ENCODE assay signal across 23 cellular contexts in genomic region chr12:117921922-117922777, GRCh38. TPM values are rescaled to one million over a fixed set of nuclear protein-coding genes. Genes with fewer than 3 reads are reported as not detected.
DNase-seq lines count a peak whose midpoint lies in the region; ATAC-seq, FAIRE-seq and TF ChIP-seq lines count a peak whose summit lies in the region.
"Had no signal": no experiment of that assay in that cellular context is flagged by ENCODE, and none has a peak within 500 bp of the region (broad histone marks: within the 10 kb centered on the region; RNA-seq: fewer than 3 reads in every experiment).

No MANE protein-coding gene starts in this region.

- H3K9ac ChIP-seq in HepG2 (ENCODE audit: insufficient read depth, low read depth, low read length) (no peak overlapping the region), K562 (ENCODE audit: insufficient read depth in 1 of 2, low read depth in 2 of 2, low read length in 2 of 2) (no peak overlapping the region)

- H3K27ac ChIP-seq in HepG2 (ENCODE audit: extremely low read length, insufficient read depth, low read length) (no peak overlapping the region), right lobe of liver (no peak overlapping the region), K562 (ENCODE audit: extremely low read depth, low read depth, low read length) (no peak overlapping the region)

- TF ChIP-seq POLR2A in HepG2 (IDR thresholded peaks at IDR 0.05; ENCODE audit: insufficient read depth in 1 of 2, low read depth in 2 of 2, low read length in 2 of 2) (no peak), right lobe of liver (IDR thresholded peaks at IDR 0.05) (no peak), K562 (conservative IDR thresholded peaks at IDR 0.05) (no peak)

- H4K20me1 ChIP-seq in HepG2 (ENCODE audit: insufficient read depth, low read length) (no peaks in the 10 kb centered on the region), K562 (replicated peaks; ENCODE audit: control insufficient read depth, insufficient read depth, low read length) (no peaks in the 10 kb centered on the region)

- H3K27ac Mint-ChIP-seq in nephron progenitor cell = peak overlapping the region; percentile 43
- H3K27ac Mint-ChIP-seq in immature natural killer cell = no peak overlapping the region
- H3K27ac Mint-ChIP-seq: CD4-positive, CD25-positive, alpha-beta regulatory T cell; CD8-positive, alpha-beta memory T cell; GM23338 had no signal

- CTCF ChIA-PET in HepG2 (lab: Yijun Ruan, JAX; ENCODE audit: low intra/inter-chr PET ratio, low total read pairs) = no interaction called here
- CTCF ChIA-PET in K562 (lab: Yijun Ruan, JAX; ENCODE audit: low intra/inter-chr PET ratio) = no interaction called here

- H3K9me3 Mint-ChIP-seq in nephron progenitor cell (no peaks in the 10 kb centered on the region), immature natural killer cell (peaks cover 0 to 2% (median 0%) of the 10 kb centered on the region in 6 donors)
- H3K9me3 Mint-ChIP-seq: GM23338 had no signal

- TF ChIP-seq CTCF in HepG2 (CRISPR knock-in tag; IDR thresholded peaks at IDR 0.05) = no peak
- TF ChIP-seq CTCF in right lobe of liver (IDR thresholded peaks at IDR 0.05) = no peak
- TF ChIP-seq CTCF in K562 (IDR thresholded peaks at IDR 0.05 in 2 of 3, conservative IDR thresholded peaks at IDR 0.05 in 1 of 3; ENCODE audit: insufficient read depth in 2 of 3, low read depth in 1 of 3, low read length in 3 of 3) = no peak
- no peak for TF ChIP-seq CTCF in nephron progenitor cell (IDR thresholded peaks at IDR 0.05)

- TF ChIP-seq EP300 in HepG2 (IDR thresholded peaks at IDR 0.05; ENCODE audit: low read depth in 2 of 2, low read length in 2 of 2) (no peak), HepG2 (CRISPR knock-in tag; IDR thresholded peaks at IDR 0.05; ENCODE audit: borderline replicate concordance) (no peak), K562 (IDR thresholded peaks at IDR 0.05; ENCODE audit: low read length) (no peak)

- H3K27me3 Mint-ChIP-seq in nephron progenitor cell (ENCODE audit: low read depth, poor library complexity) (peaks cover 13% of the 10 kb centered on the region), immature natural killer cell (ENCODE audit: low read depth in 3 of 3) (peaks cover 0 to 5% (median 2%) of the 10 kb centered on the region in 3 donors)

- H2AFZ ChIP-seq in HepG2 (ENCODE audit: low read length) = no peak overlapping the region
- no peak overlapping the region for H2AFZ ChIP-seq in K562 (ENCODE audit: low read depth, low read length)
- H2AFZ ChIP-seq: GM23338 had no signal

- ATAC-seq in HepG2 (no peak), right lobe of liver (no peak), K562 (no peak), GM21576 (IDR thresholded peaks at IDR 0.05; ENCODE audit: unreplicated experiment) (no peak)
- ATAC-seq: GM23338 had no signal

- in situ Hi-C loops in HepG2 (cut with HindIII; ENCODE audit: extremely low pct_ligation_motif_present, low pct_unique_long_range_greater_than_20kb) (no loop called here), K562 (cut with MboI) (no loop called here)

- H3K4me2 ChIP-seq in HepG2 (ENCODE audit: low read depth, low read length) (no peak overlapping the region), K562 (ENCODE audit: insufficient read depth, low read length) (no peak overlapping the region)
- H3K4me2 ChIP-seq: GM23338 had no signal

- intact Hi-C loops in HepG2 (cut with micrococcal nuclease; ENCODE audit: unreplicated experiment) = no loop called here
- intact Hi-C loops in right lobe of liver (cut with DNase I) = no loop called here
- intact Hi-C loops in K562 (cut with micrococcal nuclease) = no loop called here

- H3K36me3 Mint-ChIP-seq in nephron progenitor cell (ENCODE audit: low read depth) (no peaks in the 10 kb centered on the region), immature natural killer cell (no peaks in the 10 kb centered on the region)
- H3K36me3 Mint-ChIP-seq: CD4-positive, CD25-positive, alpha-beta regulatory T cell; CD8-positive, alpha-beta memory T cell had no signal

- TF ChIP-seq RAD21 in HepG2 (CRISPR knock-in tag; IDR thresholded peaks at IDR 0.05) (no peak), K562 (CRISPR knock-in tag; conservative IDR thresholded peaks at IDR 0.05 in 1 of 2, IDR thresholded peaks at IDR 0.05 in 1 of 2) (no peak)

- H3K79me2 ChIP-seq in HepG2 (ENCODE audit: insufficient read depth, low read length) (no peaks in the 10 kb centered on the region), K562 (ENCODE audit: control insufficient read depth, insufficient read depth, low read length) (no peaks in the 10 kb centered on the region)

- POLR2A ChIA-PET in HepG2 (lab: Yijun Ruan, JAX) = no interaction called here
- POLR2A ChIA-PET in K562 (lab: Yijun Ruan, JAX) = interaction anchor here (0.8 to 1.1 kb wide), 4 partner anchors 9 to 14 kb away, joined by 3 read pairs; no protein-coding TSS in a partner anchor

- H3K9me3 ChIP-seq in HepG2 (ENCODE audit: low read length) = no peaks in the 10 kb centered on the region
- no peaks in the 10 kb centered on the region for H3K9me3 ChIP-seq in right lobe of liver
- no peaks in the 10 kb centered on the region for H3K9me3 ChIP-seq in K562 (replicated peaks; ENCODE audit: control insufficient read depth, insufficient read depth, low read depth, low read length)
- H3K9me3 ChIP-seq: BE2C had no signal

- H3K27me3 ChIP-seq in HepG2 (ENCODE audit: control insufficient read depth in 1 of 2, insufficient read depth in 2 of 2, low read length in 2 of 2) = peaks cover 0 to 6% of the 10 kb centered on the region in 2 experiments; a peak in 1 of 5 replicates
- no peaks in the 10 kb centered on the region for H3K27me3 ChIP-seq in right lobe of liver
- H3K27me3 ChIP-seq in K562 (ENCODE audit: control insufficient read depth in 2 of 2, insufficient read depth in 2 of 2, low read length in 2 of 2) = peaks cover 12 to 14% of the 10 kb centered on the region in 2 experiments

- no peaks in the 10 kb centered on the region for H3K9me1 ChIP-seq in K562 (ENCODE audit: control insufficient read depth, insufficient read depth, low read length)

- H3K4me3 ChIP-seq in HepG2 (replicated peaks in 1 of 3; ENCODE audit: insufficient read depth in 1 of 3, low read depth in 2 of 3, low read length in 3 of 3) (no peak overlapping the region), right lobe of liver (no peak overlapping the region), K562 (no peak overlapping the region)
- H3K4me3 ChIP-seq: GM23338 had no signal

- H3K4me1 Mint-ChIP-seq in nephron progenitor cell (no peaks in the 10 kb centered on the region), immature natural killer cell (no peaks in the 10 kb centered on the region)
- H3K4me1 Mint-ChIP-seq: CD4-positive, CD25-positive, alpha-beta regulatory T cell; CD8-positive, alpha-beta memory T cell; GM23338 had no signal

- WGBS in HepG2 (ENCODE audit: low lambda C conversion rate) = 0% methylated on average over 3 of the region's 6 CpGs
- whole genome bisulfite sequencing in right lobe of liver (ENCODE audit: insufficient coverage, low coverage, low lambda C conversion rate, missing lambda C conversion rate) = 40% methylated on average over 6 of the region's 6 CpGs
- WGBS in K562 (ENCODE audit: insufficient coverage, low coverage, missing lambda C conversion rate) = under 1% methylated on average over 6 of the region's 6 CpGs

- BruUV-seq in HepG2 (replicated peaks; lab: Mats Ljungman, UMichigan) = no TSS peak
- BruUV-seq in K562 (replicated peaks; lab: Mats Ljungman, UMichigan) = no TSS peak

- DNase-seq in HepG2 (ENCODE audit: low spot score) (no peak), right lobe of liver (no peak), K562 (ENCODE audit: extremely low read depth in 1 of 4, low spot score in 3 of 4) (no peak), nephron progenitor cell (no peak), superior temporal gyrus (ENCODE audit: extremely low spot score) (peak; percentile 21), NCI-H2107 (lab: John Stamatoyannopoulos, UW) (no peak), immature natural killer cell (no peak)
- DNase-seq: ACHN; BE2C; C1 segment of cervical spinal cord; CD4-positive, CD25-positive, alpha-beta regulatory T cell; CD8-positive, alpha-beta memory T cell; COR-L47; DMS 273 treated with DMSO at 0.1 percent for 48 hours; DMS53; DND-41; EL; HCEC 1CT had no signal

- H3K4me3 Mint-ChIP-seq in nephron progenitor cell (no peak overlapping the region), immature natural killer cell (no peak overlapping the region)
- H3K4me3 Mint-ChIP-seq: CD4-positive, CD25-positive, alpha-beta regulatory T cell; CD8-positive, alpha-beta memory T cell; GM23338 had no signal

- H3K4me1 ChIP-seq in HepG2 (ENCODE audit: insufficient read depth, low read length) = no peaks in the 10 kb centered on the region
- no peaks in the 10 kb centered on the region for H3K4me1 ChIP-seq in right lobe of liver
- H3K4me1 ChIP-seq in K562 (replicated peaks in 1 of 2; ENCODE audit: control insufficient read depth in 2 of 2, insufficient read depth in 2 of 2, low read length in 2 of 2) = no peaks in the 10 kb centered on the region
- H3K4me1 ChIP-seq: BE2C had no signal

- H3K36me3 ChIP-seq in HepG2 (replicated peaks in 1 of 2; ENCODE audit: control insufficient read depth in 1 of 2, insufficient read depth in 2 of 2, low read length in 2 of 2) (no peaks in the 10 kb centered on the region), right lobe of liver (no peaks in the 10 kb centered on the region), K562 (ENCODE audit: control insufficient read depth, insufficient read depth, low read length) (no peaks in the 10 kb centered on the region)
- H3K36me3 ChIP-seq: BE2C had no signal

- no peak for FAIRE-seq in HepG2 (lab: Jason Lieb, UNC)
- FAIRE-seq in K562 (lab: Jason Lieb, UNC) = no peak
- FAIRE-seq: GM12891, H54 had no signal

RNA-seq across cellular contexts. Expression of gene KSR2, which starts 46.6 kb away (rescaled TPM):
- 0.01 and 0.02 TPM in 2 replicates for total RNA-seq in HepG2 (2016; rRNA removed; fragmentation: Illumina TruSeq; extraction: Trizol)
- total RNA-seq in HepG2 (2016; cell fraction: cytosol; rRNA removed; fragmentation: Illumina TruSeq; extraction: Trizol; ENCODE audit: low read depth) = not detected in 2 replicates
- total RNA-seq in HepG2 (2016; cell fraction: insoluble cytoplasmic fraction; rRNA removed; fragmentation: Illumina TruSeq; extraction: Trizol) = 0.01 TPM in 1 of 2 replicates, not detected in the other
- not detected in 2 replicates for total RNA-seq in HepG2 (2016; cell fraction: membrane; rRNA removed; fragmentation: Illumina TruSeq; extraction: Trizol)
- 0.03 TPM in 1 of 2 replicates, not detected in the other for total RNA-seq in HepG2 (2016; cell fraction: nucleus; rRNA removed; fragmentation: Illumina TruSeq; extraction: Trizol)
- not detected in 2 replicates for polyA plus RNA-seq in HepG2 (2011; rRNA removed)
- under 0.01 TPM in 2 replicates for polyA plus RNA-seq in HepG2 (2011; cell fraction: cytosol; rRNA removed)
- polyA plus RNA-seq in HepG2 (2011; cell fraction: nucleus; rRNA removed) = under 0.01 TPM in 1 of 2 replicates, not detected in the other
- not detected in 2 replicates for polyA plus RNA-seq in HepG2 (2012)
- polyA plus RNA-seq in HepG2 (2016; cell fraction: cytosol; fragmentation: Illumina TruSeq; extraction: Trizol; ENCODE audit: low read depth) = 0.01 TPM in 2 replicates
- 0.05 TPM in 1 of 2 replicates, not detected in the other for polyA plus RNA-seq in HepG2 (2016; cell fraction: insoluble cytoplasmic fraction; fragmentation: Illumina TruSeq; extraction: Trizol; ENCODE audit: low read depth)
- polyA plus RNA-seq in HepG2 (2016; cell fraction: membrane; fragmentation: Illumina TruSeq; extraction: Trizol; ENCODE audit: low read depth) = 0.01 TPM in 2 replicates
- not detected in 2 replicates for polyA plus RNA-seq in HepG2 (2016; cell fraction: nucleus; fragmentation: Illumina TruSeq; extraction: Trizol; ENCODE audit: insufficient read depth, low read depth)
- 0.02 TPM in 2 replicates for polyA minus RNA-seq in HepG2 (2011; rRNA and poly(A)+ RNA removed; ENCODE audit: low replicate concordance)
- not detected in 2 replicates for polyA minus RNA-seq in HepG2 (2011; cell fraction: cytosol; rRNA and poly(A)+ RNA removed)
- polyA minus RNA-seq in HepG2 (2011; cell fraction: nucleus; rRNA and poly(A)+ RNA removed) = not detected in 2 replicates
- total RNA-seq in right lobe of liver = under 1 TPM in 4 of 6 experiments, not detected in 2; 0.02 to 0.07 (median 0.02) TPM
- total RNA-seq in K562 (2011; cell fraction: chromatin; rRNA removed; ENCODE audit: low replicate concordance) = not detected in 2 replicates
- total RNA-seq in K562 (2011; cell fraction: nucleolus; rRNA removed) = under 0.01 TPM in 1 of 2 replicates, not detected in the other
- total RNA-seq in K562 (2011; cell fraction: nucleoplasm; rRNA removed) = under 0.01 TPM in 1 of 2 replicates, not detected in the other
- not detected in 2 replicates for total RNA-seq in K562 (2014; rRNA removed)
- not detected in 2 replicates for total RNA-seq in K562 (2014; rRNA removed; fragmentation: Illumina TruSeq; extraction: Trizol)
- not detected in 2 replicates for total RNA-seq in K562 (2015; rRNA removed; fragmentation: Illumina TruSeq; extraction: Trizol)
- not detected in 2 replicates for total RNA-seq in K562 (2021)
- polyA plus RNA-seq in K562 (2011; rRNA removed) = not detected in 2 replicates
- not detected in 2 replicates for polyA plus RNA-seq in K562 (2011; cell fraction: cytosol; rRNA removed)
- polyA plus RNA-seq in K562 (2011; cell fraction: nucleus; rRNA removed) = not detected in 2 replicates
- under 0.01 TPM in 1 of 2 replicates, not detected in the other for polyA plus RNA-seq in K562 (2012)
- not detected in 2 replicates for polyA plus RNA-seq in K562 (2014; fragmentation: Illumina TruSeq; extraction: Trizol)
- not detected for polyA plus RNA-seq in K562 (2014; fragmentation: Nextera tagmentation; extraction: Ambion mirVana)
- polyA plus RNA-seq in K562 (2014; rRNA removed) = not detected in 2 replicates
- polyA minus RNA-seq in K562 (2011; rRNA and poly(A)+ RNA removed) = not detected in 2 replicates
- polyA minus RNA-seq in K562 (2011; cell fraction: cytosol; rRNA and poly(A)+ RNA removed) = not detected in 2 replicates
- not detected in 2 replicates for polyA minus RNA-seq in K562 (2011; cell fraction: nucleus; rRNA and poly(A)+ RNA removed)
- polyA plus RNA-seq in immature natural killer cell = not detected
- total RNA-seq: G401 had no signal
- polyA plus RNA-seq: CD4-positive, CD25-positive, alpha-beta regulatory T cell; CD8-positive, alpha-beta memory T cell had no signal

Comparison
In these comparisons a context has a peak if more than half of its experiments do, and no peak if none do; other contexts are left out.
1. Of the 241 proteins assayed by ChIP-seq in both HepG2 and K562: peak only in HepG2: MAFF; only in K562: none; in both: none; in neither: 239; mixed calls (peak in some experiments, not most) for 1.